ENCODE assay signal across 1 cellular context in the genomic region with DNA sequence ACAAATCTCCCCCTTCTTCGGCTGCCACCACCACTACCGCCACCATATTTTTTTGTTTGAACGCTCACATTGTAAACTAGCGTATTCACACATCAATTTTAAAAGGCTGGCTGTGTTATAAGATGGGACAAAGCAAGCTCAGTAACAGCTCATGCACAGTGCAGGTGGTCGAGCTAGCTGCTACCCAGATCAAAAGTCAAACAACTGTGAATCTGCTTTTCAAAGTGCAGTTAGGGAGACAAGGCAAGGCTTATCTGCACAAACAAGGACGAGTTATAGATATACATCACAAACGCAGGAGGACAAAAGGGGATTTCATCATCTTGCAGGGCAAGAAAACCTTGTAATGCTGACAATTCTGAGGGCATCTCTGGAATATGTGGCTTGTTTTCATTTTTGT.
TF ChIP-seq lines count a peak whose summit lies in the region.

No MANE protein-coding gene starts in this region.

TF ChIP-seq in HepG2, 621 proteins besides CTCF, POLR2A, EP300 and RAD21 (continued from another document and continues in another):
- TF ChIP-seq RXRB (CRISPR knock-in tag; IDR thresholded peaks at IDR 0.05; ENCODE audit: borderline replicate concordance), result peak; percentile 87
- TF ChIP-seq ZKSCAN1 (IDR thresholded peaks at IDR 0.05; ENCODE audit: low read length), result no peak
- TF ChIP-seq, protein P1, sequence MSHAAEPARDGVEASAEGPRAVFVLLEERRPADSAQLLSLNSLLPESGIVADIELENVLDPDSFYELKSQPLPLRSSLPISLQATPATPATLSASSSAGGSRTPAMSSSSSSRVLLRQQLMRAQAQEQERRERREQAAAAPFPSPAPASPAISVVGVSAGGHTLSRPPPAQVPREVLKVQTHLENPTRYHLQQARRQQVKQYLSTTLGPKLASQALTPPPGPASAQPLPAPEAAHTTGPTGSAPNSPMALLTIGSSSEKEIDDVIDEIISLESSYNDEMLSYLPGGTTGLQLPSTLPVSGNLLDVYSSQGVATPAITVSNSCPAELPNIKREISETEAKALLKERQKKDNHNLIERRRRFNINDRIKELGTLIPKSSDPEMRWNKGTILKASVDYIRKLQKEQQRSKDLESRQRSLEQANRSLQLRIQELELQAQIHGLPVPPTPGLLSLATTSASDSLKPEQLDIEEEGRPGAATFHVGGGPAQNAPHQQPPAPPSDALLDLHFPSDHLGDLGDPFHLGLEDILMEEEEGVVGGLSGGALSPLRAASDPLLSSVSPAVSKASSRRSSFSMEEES (CRISPR knock-in tag; IDR thresholded peaks at IDR 0.05), result peak; percentile 39; the same call in 1 of the 2 replicates
- peak; percentile 42; the same call in 1 of the 2 replicates for TF ChIP-seq JUNB (CRISPR knock-in tag; IDR thresholded peaks at IDR 0.05; ENCODE audit: borderline replicate concordance)
- no peak for TF ChIP-seq ZNF260 (CRISPR knock-in tag; IDR thresholded peaks at IDR 0.05; ENCODE audit: borderline replicate concordance, low read depth)
- no peak for TF ChIP-seq ZNF598 (CRISPR knock-in tag; IDR thresholded peaks at IDR 0.05; ENCODE audit: borderline replicate concordance)
- no peak for TF ChIP-seq ZFY (CRISPR knock-in tag; IDR thresholded peaks at IDR 0.05)
- TF ChIP-seq ISL2 (CRISPR knock-in tag; IDR thresholded peaks at IDR 0.05), result peak; percentile 91
- TF ChIP-seq SNAPC2 (CRISPR knock-in tag; IDR thresholded peaks at IDR 0.05), result no peak
- TF ChIP-seq CENPT (CRISPR knock-in tag; IDR thresholded peaks at IDR 0.05; ENCODE audit: low read depth), result no peak
- TF ChIP-seq ELF3 (CRISPR knock-in tag; IDR thresholded peaks at IDR 0.05), result 0 out of 2 replicates have a peak, but pooled peaks have one; percentile 52
- TF ChIP-seq ZNF350 (CRISPR knock-in tag; IDR thresholded peaks at IDR 0.05; ENCODE audit: borderline replicate concordance, low read depth), result no peak
- TF ChIP-seq, protein P2, sequence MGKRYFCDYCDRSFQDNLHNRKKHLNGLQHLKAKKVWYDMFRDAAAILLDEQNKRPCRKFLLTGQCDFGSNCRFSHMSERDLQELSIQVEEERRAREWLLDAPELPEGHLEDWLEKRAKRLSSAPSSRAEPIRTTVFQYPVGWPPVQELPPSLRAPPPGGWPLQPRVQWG (CRISPR knock-in tag; IDR thresholded peaks at IDR 0.05; ENCODE audit: borderline replicate concordance, low read depth), result no peak
- no peak for TF ChIP-seq XRCC5 (optimal IDR thresholded peaks at IDR 0.05; ENCODE audit: low read length)
- TF ChIP-seq, protein P3, sequence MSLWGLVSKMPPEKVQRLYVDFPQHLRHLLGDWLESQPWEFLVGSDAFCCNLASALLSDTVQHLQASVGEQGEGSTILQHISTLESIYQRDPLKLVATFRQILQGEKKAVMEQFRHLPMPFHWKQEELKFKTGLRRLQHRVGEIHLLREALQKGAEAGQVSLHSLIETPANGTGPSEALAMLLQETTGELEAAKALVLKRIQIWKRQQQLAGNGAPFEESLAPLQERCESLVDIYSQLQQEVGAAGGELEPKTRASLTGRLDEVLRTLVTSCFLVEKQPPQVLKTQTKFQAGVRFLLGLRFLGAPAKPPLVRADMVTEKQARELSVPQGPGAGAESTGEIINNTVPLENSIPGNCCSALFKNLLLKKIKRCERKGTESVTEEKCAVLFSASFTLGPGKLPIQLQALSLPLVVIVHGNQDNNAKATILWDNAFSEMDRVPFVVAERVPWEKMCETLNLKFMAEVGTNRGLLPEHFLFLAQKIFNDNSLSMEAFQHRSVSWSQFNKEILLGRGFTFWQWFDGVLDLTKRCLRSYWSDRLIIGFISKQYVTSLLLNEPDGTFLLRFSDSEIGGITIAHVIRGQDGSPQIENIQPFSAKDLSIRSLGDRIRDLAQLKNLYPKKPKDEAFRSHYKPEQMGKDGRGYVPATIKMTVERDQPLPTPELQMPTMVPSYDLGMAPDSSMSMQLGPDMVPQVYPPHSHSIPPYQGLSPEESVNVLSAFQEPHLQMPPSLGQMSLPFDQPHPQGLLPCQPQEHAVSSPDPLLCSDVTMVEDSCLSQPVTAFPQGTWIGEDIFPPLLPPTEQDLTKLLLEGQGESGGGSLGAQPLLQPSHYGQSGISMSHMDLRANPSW (CRISPR knock-in tag; IDR thresholded peaks at IDR 0.05; ENCODE audit: borderline replicate concordance), result peak; percentile 88; the same call in 1 of the 2 replicates
- TF ChIP-seq ZNF563 (CRISPR knock-in tag; IDR thresholded peaks at IDR 0.05), result no peak
- TF ChIP-seq ZNF432 (CRISPR knock-in tag; IDR thresholded peaks at IDR 0.05; ENCODE audit: borderline replicate concordance), result no peak
- no peak; the same call in 1 of the 2 replicates for TF ChIP-seq ZNF556 (CRISPR knock-in tag; IDR thresholded peaks at IDR 0.05; ENCODE audit: borderline replicate concordance)
- no peak for TF ChIP-seq ZNF749 (CRISPR knock-in tag; IDR thresholded peaks at IDR 0.05; ENCODE audit: borderline replicate concordance)
- TF ChIP-seq, protein P4, sequence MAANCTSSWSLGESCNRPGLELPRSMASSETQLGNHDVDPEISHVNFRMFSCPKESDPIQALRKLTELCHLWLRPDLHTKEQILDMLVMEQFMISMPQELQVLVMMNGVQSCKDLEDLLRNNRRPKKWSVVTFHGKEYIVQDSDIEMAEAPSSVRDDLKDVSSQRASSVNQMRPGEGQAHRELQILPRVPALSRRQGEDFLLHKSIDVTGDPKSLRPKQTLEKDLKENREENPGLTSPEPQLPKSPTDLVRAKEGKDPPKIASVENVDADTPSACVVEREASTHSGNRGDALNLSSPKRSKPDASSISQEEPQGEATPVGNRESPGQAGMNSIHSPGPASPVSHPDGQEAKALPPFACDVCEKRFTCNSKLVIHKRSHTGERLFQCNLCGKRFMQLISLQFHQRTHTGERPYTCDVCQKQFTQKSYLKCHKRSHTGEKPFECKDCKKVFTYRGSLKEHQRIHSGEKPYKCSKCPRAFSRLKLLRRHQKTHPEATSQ (CRISPR knock-in tag; IDR thresholded peaks at IDR 0.05; ENCODE audit: borderline replicate concordance), result 0 out of 2 replicates have a peak, but pooled peaks have one; percentile 39
- TF ChIP-seq, protein P5, sequence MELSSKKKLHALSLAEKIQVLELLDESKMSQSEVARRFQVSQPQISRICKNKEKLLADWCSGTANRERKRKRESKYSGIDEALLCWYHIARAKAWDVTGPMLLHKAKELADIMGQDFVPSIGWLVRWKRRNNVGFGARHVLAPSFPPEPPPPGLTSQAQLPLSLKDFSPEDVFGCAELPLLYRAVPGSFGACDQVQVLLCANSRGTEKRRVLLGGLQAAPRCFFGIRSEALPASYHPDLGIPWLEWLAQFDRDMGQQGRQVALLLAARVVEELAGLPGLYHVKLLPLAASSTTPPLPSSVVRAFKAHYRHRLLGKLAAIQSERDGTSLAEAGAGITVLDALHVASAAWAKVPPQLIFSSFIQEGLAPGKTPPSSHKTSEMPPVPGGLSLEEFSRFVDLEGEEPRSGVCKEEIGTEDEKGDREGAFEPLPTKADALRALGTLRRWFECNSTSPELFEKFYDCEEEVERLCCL (CRISPR knock-in tag; IDR thresholded peaks at IDR 0.05; ENCODE audit: borderline replicate concordance), result no peak
- TF ChIP-seq RORA (CRISPR knock-in tag; IDR thresholded peaks at IDR 0.05), result no peak
- no peak for TF ChIP-seq FOXA1 (IDR thresholded peaks at IDR 0.05)
- peak; percentile 68 for TF ChIP-seq FOXA1 (CRISPR knock-in tag; IDR thresholded peaks at IDR 0.05)
- no peak for TF ChIP-seq NR3C1 (CRISPR knock-in tag; IDR thresholded peaks at IDR 0.05)
- no peak for TF ChIP-seq PCBP1 (IDR thresholded peaks at IDR 0.05; ENCODE audit: borderline replicate concordance, low read depth, low read length)
- TF ChIP-seq, protein P6, sequence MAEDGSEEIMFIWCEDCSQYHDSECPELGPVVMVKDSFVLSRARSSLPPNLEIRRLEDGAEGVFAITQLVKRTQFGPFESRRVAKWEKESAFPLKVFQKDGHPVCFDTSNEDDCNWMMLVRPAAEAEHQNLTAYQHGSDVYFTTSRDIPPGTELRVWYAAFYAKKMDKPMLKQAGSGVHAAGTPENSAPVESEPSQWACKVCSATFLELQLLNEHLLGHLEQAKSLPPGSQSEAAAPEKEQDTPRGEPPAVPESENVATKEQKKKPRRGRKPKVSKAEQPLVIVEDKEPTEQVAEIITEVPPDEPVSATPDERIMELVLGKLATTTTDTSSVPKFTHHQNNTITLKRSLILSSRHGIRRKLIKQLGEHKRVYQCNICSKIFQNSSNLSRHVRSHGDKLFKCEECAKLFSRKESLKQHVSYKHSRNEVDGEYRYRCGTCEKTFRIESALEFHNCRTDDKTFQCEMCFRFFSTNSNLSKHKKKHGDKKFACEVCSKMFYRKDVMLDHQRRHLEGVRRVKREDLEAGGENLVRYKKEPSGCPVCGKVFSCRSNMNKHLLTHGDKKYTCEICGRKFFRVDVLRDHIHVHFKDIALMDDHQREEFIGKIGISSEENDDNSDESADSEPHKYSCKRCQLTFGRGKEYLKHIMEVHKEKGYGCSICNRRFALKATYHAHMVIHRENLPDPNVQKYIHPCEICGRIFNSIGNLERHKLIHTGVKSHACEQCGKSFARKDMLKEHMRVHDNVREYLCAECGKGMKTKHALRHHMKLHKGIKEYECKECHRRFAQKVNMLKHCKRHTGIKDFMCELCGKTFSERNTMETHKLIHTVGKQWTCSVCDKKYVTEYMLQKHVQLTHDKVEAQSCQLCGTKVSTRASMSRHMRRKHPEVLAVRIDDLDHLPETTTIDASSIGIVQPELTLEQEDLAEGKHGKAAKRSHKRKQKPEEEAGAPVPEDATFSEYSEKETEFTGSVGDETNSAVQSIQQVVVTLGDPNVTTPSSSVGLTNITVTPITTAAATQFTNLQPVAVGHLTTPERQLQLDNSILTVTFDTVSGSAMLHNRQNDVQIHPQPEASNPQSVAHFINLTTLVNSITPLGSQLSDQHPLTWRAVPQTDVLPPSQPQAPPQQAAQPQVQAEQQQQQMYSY (CRISPR knock-in tag; IDR thresholded peaks at IDR 0.05), result no peak
- TF ChIP-seq MED1 (CRISPR knock-in tag; IDR thresholded peaks at IDR 0.05), result peak; percentile 91
- TF ChIP-seq NRL (CRISPR knock-in tag; IDR thresholded peaks at IDR 0.05; ENCODE audit: borderline replicate concordance), result no peak
- TF ChIP-seq ZNF460 (CRISPR knock-in tag; IDR thresholded peaks at IDR 0.05; ENCODE audit: borderline replicate concordance), result no peak
- TF ChIP-seq, protein P7, sequence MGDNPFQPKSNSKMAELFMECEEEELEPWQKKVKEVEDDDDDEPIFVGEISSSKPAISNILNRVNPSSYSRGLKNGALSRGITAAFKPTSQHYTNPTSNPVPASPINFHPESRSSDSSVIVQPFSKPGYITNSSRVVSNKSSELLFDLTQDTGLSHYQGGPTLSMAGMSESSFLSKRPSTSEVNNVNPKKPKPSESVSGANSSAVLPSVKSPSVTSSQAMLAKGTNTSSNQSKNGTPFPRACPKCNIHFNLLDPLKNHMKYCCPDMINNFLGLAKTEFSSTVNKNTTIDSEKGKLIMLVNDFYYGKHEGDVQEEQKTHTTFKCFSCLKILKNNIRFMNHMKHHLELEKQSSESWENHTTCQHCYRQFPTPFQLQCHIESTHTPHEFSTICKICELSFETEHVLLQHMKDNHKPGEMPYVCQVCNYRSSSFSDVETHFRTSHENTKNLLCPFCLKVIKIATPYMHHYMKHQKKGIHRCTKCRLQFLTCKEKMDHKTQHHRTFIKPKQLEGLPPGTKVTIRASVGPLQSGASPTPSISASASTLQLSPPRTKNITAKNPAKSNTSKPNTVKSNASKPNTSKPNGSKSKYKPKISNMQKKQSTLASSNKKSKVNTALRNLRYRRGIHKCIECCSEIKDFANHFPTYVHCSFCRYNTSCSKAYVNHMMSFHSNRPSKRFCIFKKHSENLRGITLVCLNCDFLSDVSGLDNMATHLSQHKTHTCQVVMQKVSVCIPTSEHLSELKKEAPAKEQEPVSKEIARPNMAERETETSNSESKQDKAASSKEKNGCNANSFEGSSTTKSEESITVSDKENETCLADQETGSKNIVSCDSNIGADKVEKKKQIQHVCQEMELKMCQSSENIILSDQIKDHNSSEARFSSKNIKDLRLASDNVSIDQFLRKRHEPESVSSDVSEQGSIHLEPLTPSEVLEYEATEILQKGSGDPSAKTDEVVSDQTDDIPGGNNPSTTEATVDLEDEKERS (CRISPR knock-in tag; IDR thresholded peaks at IDR 0.05), result peak; percentile 64; the same call in 1 of the 2 replicates
- TF ChIP-seq, protein P8, sequence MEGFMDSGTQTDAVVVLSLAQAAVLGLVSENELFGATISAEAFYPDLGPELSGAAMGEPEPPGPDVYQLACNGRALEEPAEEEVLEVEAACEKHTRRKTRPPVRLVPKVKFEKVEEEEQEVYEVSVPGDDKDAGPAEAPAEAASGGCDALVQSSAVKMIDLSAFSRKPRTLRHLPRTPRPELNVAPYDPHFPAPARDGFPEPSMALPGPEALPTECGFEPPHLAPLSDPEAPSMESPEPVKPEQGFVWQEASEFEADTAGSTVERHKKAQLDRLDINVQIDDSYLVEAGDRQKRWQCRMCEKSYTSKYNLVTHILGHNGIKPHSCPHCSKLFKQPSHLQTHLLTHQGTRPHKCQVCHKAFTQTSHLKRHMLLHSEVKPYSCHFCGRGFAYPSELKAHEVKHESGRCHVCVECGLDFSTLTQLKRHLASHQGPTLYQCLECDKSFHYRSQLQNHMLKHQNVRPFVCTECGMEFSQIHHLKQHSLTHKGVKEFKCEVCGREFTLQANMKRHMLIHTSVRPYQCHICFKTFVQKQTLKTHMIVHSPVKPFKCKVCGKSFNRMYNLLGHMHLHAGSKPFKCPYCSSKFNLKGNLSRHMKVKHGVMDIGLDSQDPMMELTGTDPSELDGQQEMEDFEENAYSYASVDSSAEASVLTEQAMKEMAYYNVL (CRISPR knock-in tag; IDR thresholded peaks at IDR 0.05; ENCODE audit: borderline replicate concordance), result peak; percentile 70; the same call in 1 of the 2 replicates
- TF ChIP-seq ZNF569 (CRISPR knock-in tag; IDR thresholded peaks at IDR 0.05; ENCODE audit: borderline replicate concordance), result no peak
- no peak for TF ChIP-seq ARID2 (CRISPR knock-in tag; IDR thresholded peaks at IDR 0.05; ENCODE audit: borderline replicate concordance)
- peak; percentile 77; the same call in 1 of the 2 replicates for TF ChIP-seq ZNF816 (CRISPR knock-in tag; IDR thresholded peaks at IDR 0.05; ENCODE audit: borderline replicate concordance)
- TF ChIP-seq ZNF207 (IDR thresholded peaks at IDR 0.05; ENCODE audit: borderline replicate concordance), result no peak
- TF ChIP-seq SRSF1 (optimal IDR thresholded peaks at IDR 0.05; ENCODE audit: low read depth, low read length), result no peak
- 0 out of 2 replicates have a peak, but pooled peaks have one; percentile 6 for TF ChIP-seq SMC3 (IDR thresholded peaks at IDR 0.05; ENCODE audit: low read length)
- TF ChIP-seq KMT2B (CRISPR knock-in tag; IDR thresholded peaks at IDR 0.05), result peak; percentile 62
- TF ChIP-seq ZNF879 (CRISPR knock-in tag; IDR thresholded peaks at IDR 0.05), result no peak
- TF ChIP-seq SYNCRIP (IDR thresholded peaks at IDR 0.05; ENCODE audit: insufficient read depth, low read depth, low read length), result no peak
- no peak for TF ChIP-seq ZNF543 (CRISPR knock-in tag; IDR thresholded peaks at IDR 0.05)
- TF ChIP-seq ZNF619 (CRISPR knock-in tag; IDR thresholded peaks at IDR 0.05), result no peak
- TF ChIP-seq, protein P9, sequence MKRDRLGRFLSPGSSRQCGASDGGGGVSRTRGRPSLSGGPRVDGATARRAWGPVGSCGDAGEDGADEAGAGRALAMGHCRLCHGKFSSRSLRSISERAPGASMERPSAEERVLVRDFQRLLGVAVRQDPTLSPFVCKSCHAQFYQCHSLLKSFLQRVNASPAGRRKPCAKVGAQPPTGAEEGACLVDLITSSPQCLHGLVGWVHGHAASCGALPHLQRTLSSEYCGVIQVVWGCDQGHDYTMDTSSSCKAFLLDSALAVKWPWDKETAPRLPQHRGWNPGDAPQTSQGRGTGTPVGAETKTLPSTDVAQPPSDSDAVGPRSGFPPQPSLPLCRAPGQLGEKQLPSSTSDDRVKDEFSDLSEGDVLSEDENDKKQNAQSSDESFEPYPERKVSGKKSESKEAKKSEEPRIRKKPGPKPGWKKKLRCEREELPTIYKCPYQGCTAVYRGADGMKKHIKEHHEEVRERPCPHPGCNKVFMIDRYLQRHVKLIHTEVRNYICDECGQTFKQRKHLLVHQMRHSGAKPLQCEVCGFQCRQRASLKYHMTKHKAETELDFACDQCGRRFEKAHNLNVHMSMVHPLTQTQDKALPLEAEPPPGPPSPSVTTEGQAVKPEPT (CRISPR knock-in tag; IDR thresholded peaks at IDR 0.05; ENCODE audit: low read depth), result no peak
